18 cellular contexts compared by ENCODE assay signal in the genomic region with DNA sequence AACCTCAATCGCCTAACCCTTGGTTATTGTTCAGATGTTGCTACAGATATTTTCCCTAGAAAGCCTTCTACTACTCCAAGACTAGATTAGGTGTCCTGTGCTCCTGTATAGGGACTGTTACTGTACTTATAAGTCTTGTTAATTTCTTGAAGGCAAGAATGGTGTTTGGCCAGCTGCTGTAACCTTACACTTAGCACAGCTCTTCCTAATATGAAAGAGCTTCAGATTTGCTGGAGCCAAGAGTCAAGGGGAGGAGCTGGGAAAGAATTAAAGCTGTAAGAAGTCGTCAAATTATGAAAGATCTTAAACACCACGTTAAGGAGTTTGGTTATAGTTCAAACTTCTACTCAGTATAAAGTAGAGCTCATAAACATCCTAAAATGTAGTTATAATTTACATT.
"Had no signal": no experiment of that assay in that cellular context is flagged by ENCODE, and none has a peak within 500 bp of the region (broad histone marks: within the 10 kb centered on the region; RNA-seq: fewer than 3 reads in every experiment).

No MANE protein-coding gene starts in this region.

- H3K4me1 ChIP-seq: esophagus squamous epithelium, spleen had no signal

- H3K27ac ChIP-seq: esophagus squamous epithelium, spleen had no signal

- ATAC-seq: activated CD8-positive, alpha-beta T cell treated with anti-CD3 and anti-CD28 coated beads for 36 hours; activated T-helper 17 cell treated with anti-CD3 and anti-CD28 coated beads, Interleukin-2, amount 50 U/mL, for 72 hours; natural killer cell; sciatic nerve had no signal

- H3K4me3 ChIP-seq: esophagus squamous epithelium, lung had no signal

- DNase-seq: activated B cell treated with CpG ODN at 0.5 μM for 24 hours; activated CD4-positive, alpha-beta T cell treated with anti-CD3 and anti-CD28 coated beads for 48 hours; activated CD8-positive, alpha-beta T cell treated with anti-CD3 and anti-CD28 coated beads for 36 hours; activated naive CD4-positive, alpha-beta T cell; activated naive CD8-positive, alpha-beta T cell treated with anti-CD3 and anti-CD28 coated beads for 36 hours; activated T-cell treated with anti-CD3 and anti-CD28 coated beads, Interleukin-2, amount 50 U/mL, for 1 hour; amniotic stem cell; effector memory CD4-positive, alpha-beta T cell; esophagus squamous epithelium; hippocampal formation; islet precursor cell; natural killer cell; spleen; stimulated activated CD8-positive, alpha-beta memory T cell treated with anti-CD3 and anti-CD28 coated beads, Interleukin-4, amount 100 ng/mL, for 48 hours; stimulated activated naive CD4-positive, alpha-beta T cell had no signal

- H3K36me3 ChIP-seq: esophagus squamous epithelium, spleen had no signal

- H3K9me3 ChIP-seq: esophagus squamous epithelium, spleen had no signal

- H3K27me3 ChIP-seq: esophagus squamous epithelium, spleen had no signal
